Comparison of ENCODE assay signal across 8 cellular contexts in the genomic region with DNA sequence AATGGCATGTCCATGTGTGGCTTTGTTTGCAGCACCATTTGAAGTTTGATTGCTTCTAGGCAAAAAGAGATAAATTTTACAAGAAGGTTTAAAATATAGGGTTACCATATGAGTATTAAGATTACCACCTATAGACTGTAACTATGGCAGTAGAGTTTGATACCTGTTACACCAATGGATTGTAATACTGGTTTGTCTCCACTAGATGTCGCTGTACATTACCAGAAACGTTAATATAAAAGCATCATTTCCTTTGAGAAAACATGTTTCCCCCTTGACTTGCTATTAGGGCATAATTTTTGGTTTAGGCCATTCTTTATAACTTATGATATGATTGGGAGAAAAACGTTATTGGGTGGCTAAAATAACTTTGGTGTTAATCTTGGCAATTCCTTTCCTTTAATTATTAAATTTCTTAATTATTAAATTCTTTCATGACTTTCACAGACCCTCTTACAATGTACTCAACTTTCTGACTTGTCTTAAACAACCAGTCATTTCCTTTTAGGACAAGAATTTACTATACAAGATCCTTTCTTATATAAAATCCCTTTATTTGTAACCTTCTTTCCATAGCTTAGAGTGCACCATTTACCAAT.
DNase-seq lines count a peak whose midpoint lies in the region; ATAC-seq, FAIRE-seq and TF ChIP-seq lines count a peak whose summit lies in the region.

No MANE protein-coding gene starts in this region.

- H3K9me3 ChIP-seq in iPS-18a (ENCODE audit: control insufficient read depth, low read depth, low read length), result no peaks in the 10 kb centered on the region

- peak; percentile 89 for FAIRE-seq in GM18507 (lab: Jason Lieb, UNC)

- peak overlapping the region; percentile 98 for H3K9ac ChIP-seq in iPS-18a (ENCODE audit: low read length)

- no peaks in the 10 kb centered on the region for H3K36me3 ChIP-seq in iPS-18a (ENCODE audit: control insufficient read depth, low read depth, low read length)

- no peak overlapping the region for H3K4me3 ChIP-seq in astrocyte of the cerebellum (ENCODE audit: low read depth, low read length)
- H3K4me3 ChIP-seq in iPS-18a (ENCODE audit: low read length), result peak overlapping the region; percentile 88

- H3K27me3 ChIP-seq in iPS-18a (ENCODE audit: control insufficient read depth, insufficient read depth, low read length), result no peaks in the 10 kb centered on the region

- TF ChIP-seq CTCF in astrocyte of the cerebellum (IDR thresholded peaks at IDR 0.05; ENCODE audit: low read depth, low read length, missing control alignments), result peak; percentile 47

- no peak for ATAC-seq in HG03196 (IDR thresholded peaks at IDR 0.05; ENCODE audit: unreplicated experiment)
- ATAC-seq in GM21737 (IDR thresholded peaks at IDR 0.05; ENCODE audit: unreplicated experiment), result no peak

- in situ Hi-C loops in astrocyte of the cerebellum (cut with HindIII; ENCODE audit: low sequenced_read_pairs), result no loop called here

- DNase-seq in AML-193 (lab: John Stamatoyannopoulos, UW) (peak; percentile 74 to 75), GM18507 (ENCODE audit: extremely low spot score, insufficient read length, low read depth) (no peak), NCI-H2196 (lab: John Stamatoyannopoulos, UW; ENCODE audit: unreplicated experiment) (peak; percentile 62), astrocyte of the cerebellum (ENCODE audit: low read depth) (peak; percentile 43), stromal cell of bone marrow (ENCODE audit: low read depth) (peak; percentile 25)

- peaks cover 21% of the 10 kb centered on the region for H3K4me1 ChIP-seq in iPS-18a (ENCODE audit: control insufficient read depth, low read depth, low read length)

- peak overlapping the region; percentile 98 for H3K27ac ChIP-seq in iPS-18a (ENCODE audit: low read length)
